ENCODE assay signal across 17 cellular contexts in the genomic region with DNA sequence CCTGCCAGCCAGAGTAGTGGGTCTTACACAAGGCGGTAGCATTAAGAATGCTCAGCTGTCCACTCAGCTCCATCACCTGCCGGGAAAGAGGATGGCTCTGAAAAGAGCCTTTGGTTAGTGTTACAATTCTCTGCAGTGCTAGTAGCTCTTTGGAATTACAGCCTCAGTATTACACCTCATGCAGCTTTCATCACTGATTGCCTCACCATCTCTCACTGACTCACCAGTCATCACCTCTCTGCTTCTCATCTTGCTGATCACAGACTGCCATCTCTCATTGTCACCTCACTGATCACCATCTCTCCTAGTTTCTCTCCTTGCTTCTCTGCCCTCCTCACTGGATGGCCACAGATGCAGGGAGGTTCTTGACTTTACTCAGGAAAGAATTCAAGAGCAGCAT.
DNase-seq lines count a peak whose midpoint lies in the region; ATAC-seq, FAIRE-seq and TF ChIP-seq lines count a peak whose summit lies in the region.
"Had no signal": no experiment of that assay in that cellular context is flagged by ENCODE, and none has a peak within 500 bp of the region (broad histone marks: within the 10 kb centered on the region; RNA-seq: fewer than 3 reads in every experiment).

No MANE protein-coding gene starts in this region.

- no peaks in the 10 kb centered on the region for H4K20me1 ChIP-seq in keratinocyte (ENCODE audit: control insufficient read depth, extremely low read depth, insufficient read depth, low read length)
- H4K20me1 ChIP-seq in hepatocyte (ENCODE audit: insufficient read depth, poor library complexity, severe bottlenecking): no peaks in the 10 kb centered on the region

- FAIRE-seq in keratinocyte (lab: Jason Lieb, UNC): peak; percentile 26

- 93% methylated on average over 2 of the region's 2 CpGs for WGBS in hepatocyte (ENCODE audit: low lambda C conversion rate, missing lambda C conversion rate)
- 94% methylated on average over 2 of the region's 2 CpGs for WGBS in esophagus muscularis mucosa

- H3K9ac ChIP-seq in keratinocyte (ENCODE audit: control insufficient read depth, extremely low read depth, insufficient read depth, low read length): no peak overlapping the region

- no peaks in the 10 kb centered on the region for H3K9me1 ChIP-seq in keratinocyte (ENCODE audit: control insufficient read depth, extremely low read depth, insufficient read depth, low read length)

- H3K79me2 ChIP-seq in keratinocyte (ENCODE audit: control insufficient read depth, insufficient read depth, low read length) (no peaks in the 10 kb centered on the region), hepatocyte (no peaks in the 10 kb centered on the region)

- H3K27ac Mint-ChIP-seq in MCF 10A (ENCODE audit: low read depth, unreplicated experiment): no peak overlapping the region
- no peak overlapping the region for H3K27ac Mint-ChIP-seq in stimulated activated memory B cell treated with anti-CD40 and anti-IgM and Interleukin-4, amounts not matched to agents 10 μg/mL and 1 μg/mL and 100 μg/mL, for 72 hours
- H3K27ac Mint-ChIP-seq: B cell, H9 had no signal

- H3K27me3 ChIP-seq in breast epithelium: no peaks in the 10 kb centered on the region
- H3K27me3 ChIP-seq in keratinocyte (ENCODE audit: control insufficient read depth, extremely low read depth, insufficient read depth, low read length): no peaks in the 10 kb centered on the region
- H3K27me3 ChIP-seq in hepatocyte: no peaks in the 10 kb centered on the region
- H3K27me3 ChIP-seq in esophagus muscularis mucosa: no peaks in the 10 kb centered on the region

- no peak for TF ChIP-seq CTCF in MCF 10A (IDR thresholded peaks at IDR 0.05; ENCODE audit: unreplicated experiment)
- TF ChIP-seq CTCF in breast epithelium (IDR thresholded peaks at IDR 0.05): no peak
- TF ChIP-seq CTCF in epithelial cell of esophagus (IDR thresholded peaks at IDR 0.05; ENCODE audit: insufficient read depth, low read depth, low read length, missing control alignments): no peak
- TF ChIP-seq CTCF in keratinocyte (optimal IDR thresholded peaks at IDR 0.05 in 1 of 3, IDR thresholded peaks at IDR 0.05 in 1 of 3, conservative IDR thresholded peaks at IDR 0.05 in 1 of 3; ENCODE audit: extremely low read depth in 1 of 3, insufficient read depth in 2 of 3, low read length in 3 of 3): no peak
- no peak for TF ChIP-seq CTCF in hepatocyte (IDR thresholded peaks at IDR 0.05; ENCODE audit: poor library complexity)
- no peak for TF ChIP-seq CTCF in esophagus muscularis mucosa (IDR thresholded peaks at IDR 0.05)

- intact Hi-C loops in MCF 10A (cut with micrococcal nuclease): no loop called here
- intact Hi-C loops in breast epithelium (cut with DNase I; ENCODE audit: low total_unique reads): no loop called here
- intact Hi-C loops in esophagus muscularis mucosa (cut with DNase I): no loop called here

- peak; percentile 42 for ATAC-seq in stimulated activated memory B cell treated with anti-CD40 and anti-IgM and Interleukin-4, amounts not matched to agents 10 μg/mL and 1 μg/mL and 100 μg/mL, for 72 hours

- H3K4me2 ChIP-seq in keratinocyte (ENCODE audit: control insufficient read depth, extremely low read depth, insufficient read depth, low read depth, low read length): no peak overlapping the region
- H3K4me2 ChIP-seq in hepatocyte: no peak overlapping the region
- H3K4me2 ChIP-seq: PC-9 had no signal

- H3K9me3 ChIP-seq in breast epithelium (no peaks in the 10 kb centered on the region), keratinocyte (ENCODE audit: control insufficient read depth, low read depth, low read length) (no peaks in the 10 kb centered on the region), hepatocyte (ENCODE audit: low read depth) (no peaks in the 10 kb centered on the region), esophagus muscularis mucosa (peaks cover 0 to 4% (median 0%) of the 10 kb centered on the region in 4 donors)

- H2AFZ ChIP-seq in keratinocyte (ENCODE audit: control insufficient read depth, low read length) (no peak overlapping the region), hepatocyte (no peak overlapping the region)
- H2AFZ ChIP-seq: PC-9 had no signal

- dilution Hi-C loops in keratinocyte (cut with MboI; ENCODE audit: extremely low pct_ligation_motif_present, low sequenced_read_pairs): no loop called here

- H3K4me1 ChIP-seq in breast epithelium (no peaks in the 10 kb centered on the region), keratinocyte (ENCODE audit: control insufficient read depth, extremely low read depth, insufficient read depth, low read length) (no peaks in the 10 kb centered on the region), hepatocyte (ENCODE audit: insufficient read depth) (no peaks in the 10 kb centered on the region), esophagus muscularis mucosa (no peaks in the 10 kb centered on the region)

- CTCF ChIA-PET in MCF 10A (lab: Yijun Ruan, JAX): interaction anchor here (0.6 to 0.7 kb wide), 3 partner anchors 161 to 296 kb away, joined by 3 to 4 read pairs (median 3); no protein-coding TSS in a partner anchor

- no peak overlapping the region for H3K4me3 Mint-ChIP-seq in MCF 10A (ENCODE audit: unreplicated experiment)
- no peak overlapping the region for H3K4me3 Mint-ChIP-seq in stimulated activated memory B cell treated with anti-CD40 and anti-IgM and Interleukin-4, amounts not matched to agents 10 μg/mL and 1 μg/mL and 100 μg/mL, for 72 hours
- H3K4me3 Mint-ChIP-seq: B cell, H9 had no signal

- H3K36me3 ChIP-seq in breast epithelium: no peaks in the 10 kb centered on the region
- no peaks in the 10 kb centered on the region for H3K36me3 ChIP-seq in keratinocyte (ENCODE audit: control insufficient read depth in 2 of 2, extremely low read depth in 1 of 2, insufficient read depth in 2 of 2, low read length in 2 of 2)
- no peaks in the 10 kb centered on the region for H3K36me3 ChIP-seq in hepatocyte (replicated peaks; ENCODE audit: insufficient read depth, low read depth)
- H3K36me3 ChIP-seq in esophagus muscularis mucosa: no peaks in the 10 kb centered on the region

- H3K27ac ChIP-seq in breast epithelium (no peak overlapping the region), keratinocyte (ENCODE audit: control insufficient read depth, insufficient read depth, low read length) (no peak overlapping the region), hepatocyte (no peak overlapping the region), esophagus muscularis mucosa (replicated peaks in 1 of 4) (no peak overlapping the region)
- H3K27ac ChIP-seq: PC-9 had no signal

- H3K36me3 Mint-ChIP-seq in MCF 10A (ENCODE audit: insufficient read depth, unreplicated experiment): no peaks in the 10 kb centered on the region
- no peaks in the 10 kb centered on the region for H3K36me3 Mint-ChIP-seq in stimulated activated memory B cell treated with anti-CD40 and anti-IgM and Interleukin-4, amounts not matched to agents 10 μg/mL and 1 μg/mL and 100 μg/mL, for 72 hours

- DNase-seq in MCF 10A (ENCODE audit: unreplicated experiment): peak; percentile 41
- DNase-seq in breast epithelium (ENCODE audit: low spot score in 2 of 2): no peak
- DNase-seq in epithelial cell of esophagus (ENCODE audit: low read depth): peak; percentile 84
- DNase-seq in keratinocyte (ENCODE audit: low read depth, low spot score): no peak
- no peak for DNase-seq in hepatocyte (ENCODE audit: low spot score)
- no peak for DNase-seq in dedifferentiated amniotic fluid mesenchymal stem cell (ENCODE audit: extremely low spot score)
- DNase-seq in esophagus muscularis mucosa (ENCODE audit: extremely low spot score): no peak
- DNase-seq: DMS79 treated with DMSO at 0.1 percent for 48 hours, H9, KG1, MV-4-11, NCI-H1694 treated with DMSO at 0.1 percent for 48 hours, NCI-H510A, NCI-H774, PC-9 had no signal

- H3K4me1 Mint-ChIP-seq in MCF 10A (ENCODE audit: insufficient read depth, unreplicated experiment): no peaks in the 10 kb centered on the region
- no peaks in the 10 kb centered on the region for H3K4me1 Mint-ChIP-seq in stimulated activated memory B cell treated with anti-CD40 and anti-IgM and Interleukin-4, amounts not matched to agents 10 μg/mL and 1 μg/mL and 100 μg/mL, for 72 hours
- H3K4me1 Mint-ChIP-seq: B cell, H9 had no signal

- H3K27me3 Mint-ChIP-seq in MCF 10A (ENCODE audit: insufficient read depth, unreplicated experiment): no peaks in the 10 kb centered on the region
- no peaks in the 10 kb centered on the region for H3K27me3 Mint-ChIP-seq in stimulated activated memory B cell treated with anti-CD40 and anti-IgM and Interleukin-4, amounts not matched to agents 10 μg/mL and 1 μg/mL and 100 μg/mL, for 72 hours

- no peaks in the 10 kb centered on the region for H3K9me3 Mint-ChIP-seq in MCF 10A (ENCODE audit: unreplicated experiment)
- H3K9me3 Mint-ChIP-seq in stimulated activated memory B cell treated with anti-CD40 and anti-IgM and Interleukin-4, amounts not matched to agents 10 μg/mL and 1 μg/mL and 100 μg/mL, for 72 hours: no peaks in the 10 kb centered on the region
- H3K9me3 Mint-ChIP-seq: H9 had no signal

- H3K4me3 ChIP-seq in breast epithelium: no peak overlapping the region
- H3K4me3 ChIP-seq in epithelial cell of esophagus (ENCODE audit: low read length): no peak overlapping the region
- no peak overlapping the region for H3K4me3 ChIP-seq in keratinocyte (ENCODE audit: control insufficient read depth in 2 of 3, extremely low read depth in 1 of 3, insufficient read depth in 2 of 3, low read depth in 1 of 3, low read length in 3 of 3)
- no peak overlapping the region for H3K4me3 ChIP-seq in hepatocyte
- H3K4me3 ChIP-seq in esophagus muscularis mucosa: no peak overlapping the region
- H3K4me3 ChIP-seq: PC-9 had no signal

- TF ChIP-seq POLR2A in breast epithelium (IDR thresholded peaks at IDR 0.05) (no peak), esophagus muscularis mucosa (IDR thresholded peaks at IDR 0.05; ENCODE audit: low read depth) (no peak)

- TF ChIP-seq EP300 in esophagus muscularis mucosa (IDR thresholded peaks at IDR 0.05): no peak

- POLR2A ChIA-PET in MCF 10A (lab: Yijun Ruan, JAX): interaction anchor here (0.5 to 0.7 kb wide), 2 partner anchors 9 to 1558 kb away, joined by 3 read pairs; no protein-coding TSS in a partner anchor

- BruUV-seq in MCF 10A (replicated peaks; lab: Mats Ljungman, UMichigan): no TSS peak

- H3K9me2 ChIP-seq in hepatocyte (replicated peaks; ENCODE audit: insufficient read depth): no peaks in the 10 kb centered on the region

Comparison
In these comparisons a context has a peak if more than half of its experiments do, and no peak if none do; other contexts are left out.
1. DNase-seq: peak in MCF 10A (single experiment) and epithelial cell of esophagus (single experiment); none in breast epithelium (0 of 2), keratinocyte (single experiment), hepatocyte (single experiment), dedifferentiated amniotic fluid mesenchymal stem cell (single experiment) and esophagus muscularis mucosa (single experiment).